In the genomic region with DNA sequence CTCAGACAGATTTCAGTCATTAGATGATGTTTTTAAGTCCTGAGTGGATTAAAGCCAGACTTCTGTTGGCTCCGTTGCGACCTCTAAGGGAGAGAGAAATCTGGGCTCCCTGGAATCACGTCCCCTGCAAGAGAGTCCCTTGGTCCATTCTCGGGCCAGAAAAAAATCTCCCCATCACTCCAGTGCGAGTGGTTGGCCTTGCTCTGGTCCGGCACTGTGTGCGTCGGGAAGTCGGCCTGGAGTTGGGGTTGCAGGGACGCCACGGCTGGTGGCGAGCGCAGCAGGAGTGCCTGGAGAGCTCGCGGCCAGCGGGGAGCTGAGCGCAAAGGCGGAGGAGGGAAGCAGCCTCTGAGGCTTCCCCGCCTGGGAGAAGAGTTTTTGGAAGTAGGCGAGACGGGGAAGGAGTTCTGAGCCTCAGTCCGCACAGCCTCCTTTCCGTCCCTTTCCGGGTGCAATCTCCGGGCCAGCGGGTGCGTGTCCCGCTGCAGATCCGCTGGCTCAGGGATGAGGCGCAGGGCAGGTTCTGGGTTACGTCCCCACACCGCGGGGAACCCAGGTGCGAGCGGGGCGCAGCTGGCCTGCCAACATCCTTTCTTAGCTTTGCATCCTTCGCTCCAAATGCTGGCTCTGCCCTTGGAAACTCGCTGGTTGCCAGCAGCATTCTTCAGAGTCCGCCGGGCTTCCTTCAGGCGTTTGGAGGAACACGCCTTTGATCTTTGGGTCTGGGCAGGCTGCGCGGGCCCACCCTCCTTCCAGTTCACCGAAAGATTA, we compare ENCODE assay signal across 11 cellular contexts. TPM values are rescaled to one million over a fixed set of nuclear protein-coding genes. Genes with fewer than 3 reads are reported as not detected.
A peak's percentile ranks its signal among the peaks of the same experiment; 100 is the strongest.
DNase-seq lines count a peak whose midpoint lies in the region; ATAC-seq and TF ChIP-seq lines count a peak whose summit lies in the region.
"Had no signal": no experiment of that assay in that cellular context is flagged by ENCODE, and none has a peak within 500 bp of the region (broad histone marks: within the 10 kb centered on the region; RNA-seq: fewer than 3 reads in every experiment).

No MANE protein-coding gene starts in this region.

- H2BK120ac ChIP-seq in neuronal stem cell (ENCODE audit: low read depth, low read length), result no peak overlapping the region

- ATAC-seq in GM18498 (IDR thresholded peaks at IDR 0.05; ENCODE audit: unreplicated experiment) (no peak), HG02970 (IDR thresholded peaks at IDR 0.05; ENCODE audit: low FRiP score, unreplicated experiment) (no peak), HG03159 (IDR thresholded peaks at IDR 0.05; ENCODE audit: unreplicated experiment) (no peak)

- H3K9me3 ChIP-seq in NT2/D1 (ENCODE audit: insufficient read depth, low read length), result no peaks in the 10 kb centered on the region
- no peaks in the 10 kb centered on the region for H3K9me3 ChIP-seq in cardiac muscle cell (ENCODE audit: low read depth)
- H3K9me3 ChIP-seq in neuronal stem cell (replicated peaks in 1 of 2; ENCODE audit: control insufficient read depth in 2 of 2, insufficient read depth in 1 of 2, low read depth in 1 of 2, low read length in 2 of 2), result no peaks in the 10 kb centered on the region

- H3K18ac ChIP-seq in neuronal stem cell (ENCODE audit: low read length), result no peak overlapping the region

- peak overlapping the region; percentile 69 for H3K4me2 ChIP-seq in neuronal stem cell (ENCODE audit: insufficient read depth, low read length, poor library complexity, severe bottlenecking)

- H3K9ac ChIP-seq in NT2/D1 (ENCODE audit: insufficient read length, low read depth) (peak overlapping the region; percentile 56), neuronal stem cell (ENCODE audit: low read depth, low read length, poor library complexity) (peak overlapping the region; percentile 14)

- TF ChIP-seq CTCF in AG04449 (IDR thresholded peaks at IDR 0.05; ENCODE audit: insufficient read depth, low read length, missing control alignments), result no peak
- peak; percentile 34 for TF ChIP-seq CTCF in cardiac muscle cell (IDR thresholded peaks at IDR 0.05; ENCODE audit: low read depth, low read length)

- POLR2A ChIA-PET in AG04449 (lab: Yijun Ruan, JAX), result interaction anchor here (0.7 to 1.0 kb wide), 2 partner anchors 225 to 326 kb away, joined by 3 read pairs; no protein-coding TSS in a partner anchor

- no peak overlapping the region for H2BK15ac ChIP-seq in neuronal stem cell (ENCODE audit: low read length)

- no peak overlapping the region for H2BK12ac ChIP-seq in neuronal stem cell (ENCODE audit: low read length)

- no CpG with 5 or more reads among the region's 45 CpGs for WGBS in neuronal stem cell (ENCODE audit: extremely low coverage in 2 of 2, insufficient read length in 2 of 2, insufficient replicate concordance in 1 of 2), 2 donors

- H3K27ac ChIP-seq in cardiac muscle cell, result no peak overlapping the region
- no peak overlapping the region for H3K27ac ChIP-seq in neuronal stem cell (replicated peaks; ENCODE audit: low read length)

- H3K4me1 ChIP-seq in NT2/D1 (ENCODE audit: insufficient read depth, insufficient read length), result no peaks in the 10 kb centered on the region
- H3K4me1 ChIP-seq in cardiac muscle cell (ENCODE audit: low read depth), result peaks cover 11% of the 10 kb centered on the region
- H3K4me1 ChIP-seq in neuronal stem cell (ENCODE audit: control insufficient read depth in 2 of 2, insufficient read depth in 1 of 2, low read depth in 1 of 2, low read length in 2 of 2), result peaks cover 4 to 7% of the 10 kb centered on the region in 2 donors

- no peaks in the 10 kb centered on the region for H3K79me1 ChIP-seq in neuronal stem cell (ENCODE audit: low read depth, low read length)

- no peak overlapping the region for H2AK5ac ChIP-seq in neuronal stem cell (ENCODE audit: low read depth, low read length)

- H4K8ac ChIP-seq in neuronal stem cell (ENCODE audit: low read depth, low read length), result no peak overlapping the region

- H3K27me3 ChIP-seq in NT2/D1 (ENCODE audit: insufficient read depth, insufficient read length) (peaks cover 75% of the 10 kb centered on the region), cardiac muscle cell (peaks cover 83% of the 10 kb centered on the region), neuronal stem cell (ENCODE audit: control insufficient read depth in 3 of 3, insufficient read depth in 3 of 3, low read depth in 1 of 3, low read length in 3 of 3) (peaks cover 29 to 89% (median 59%) of the 10 kb centered on the region in 3 experiments)

- H3K14ac ChIP-seq in neuronal stem cell (ENCODE audit: low read length), result peak overlapping the region; percentile 33

- no peak overlapping the region for H4K91ac ChIP-seq in neuronal stem cell (ENCODE audit: low read depth, low read length, poor library complexity)

- no peak overlapping the region for H2BK5ac ChIP-seq in neuronal stem cell (ENCODE audit: low read length)

- no peak overlapping the region for H3K4ac ChIP-seq in neuronal stem cell (ENCODE audit: low read length)

- H3K4me3 ChIP-seq in AG04449 (ENCODE audit: low read depth, low read length) (peak overlapping the region; percentile 37), NT2/D1 (ENCODE audit: insufficient read length, low read depth) (peak overlapping the region; percentile 42), cardiac muscle cell (peak overlapping the region; percentile 10), neuronal stem cell (ENCODE audit: low read length in 2 of 2) (peak overlapping the region in 1 of 2 donors; percentile 61)
- H3K4me3 ChIP-seq: lung had no signal

- CTCF ChIA-PET in AG04449 (lab: Yijun Ruan, JAX), result interaction anchor here (0.7 to 6.3 kb wide), 6 partner anchors 8 to 327 kb away, joined by 3 to 39 read pairs (median 7); no protein-coding TSS in a partner anchor

- DNase-seq in AG04449 (ENCODE audit: low read depth, low spot score), result no peak
- DNase-seq in NT2/D1 (ENCODE audit: low read depth, low spot score), result no peak
- peak; percentile 57 to 63 for DNase-seq in cardiac muscle cell (ENCODE audit: low read depth in 1 of 2, low spot score in 1 of 2)
- peak; percentile 27 for DNase-seq in neuronal stem cell (ENCODE audit: low spot score)
- no peak for DNase-seq in OCI-M2 (lab: John Stamatoyannopoulos, UW; ENCODE audit: unreplicated experiment)
- DNase-seq: COR-L47, NCI-H1105 treated with DMSO at 0.1 percent for 48 hours had no signal

- H3K23ac ChIP-seq in neuronal stem cell (ENCODE audit: low read depth, low read length, poor library complexity), result peak overlapping the region; percentile 45

- peak overlapping the region; percentile 65 for H2AFZ ChIP-seq in neuronal stem cell (ENCODE audit: low read length)

- H3K36me3 ChIP-seq in NT2/D1 (ENCODE audit: insufficient read depth, insufficient read length, low read length) (no peaks in the 10 kb centered on the region), cardiac muscle cell (no peaks in the 10 kb centered on the region), neuronal stem cell (replicated peaks in 1 of 2; ENCODE audit: control insufficient read depth in 2 of 2, insufficient read depth in 2 of 2, low read length in 2 of 2) (no peaks in the 10 kb centered on the region)

RNA-seq across cellular contexts. Expression of a gene that starts 6.8 kb away (rescaled TPM):
- total RNA-seq in cardiac muscle cell, result 3.7 and 4.9 TPM in 2 replicates
- polyA plus RNA-seq in cardiac muscle cell, result 1.8 and 4.0 TPM in 2 replicates
- 0.14 TPM for polyA plus RNA-seq in neuronal stem cell (2013, experiment 1 of 2)
- polyA plus RNA-seq in neuronal stem cell (2013, experiment 2 of 2), result 0.22 TPM

RNA-seq across cellular contexts. Expression of a gene that starts 57.3 kb away (rescaled TPM):
- total RNA-seq in cardiac muscle cell, result 11.5 and 14.7 TPM in 2 replicates
- 32.1 and 43.8 TPM in 2 replicates for polyA plus RNA-seq in cardiac muscle cell
- polyA plus RNA-seq in neuronal stem cell (2013, experiment 1 of 2), result 99.0 TPM
- polyA plus RNA-seq in neuronal stem cell (2013, experiment 2 of 2), result 103 TPM

Comparison
In these comparisons a context has a peak if more than half of its experiments do, and no peak if none do; other contexts are left out.
1. DNase-seq: peak in cardiac muscle cell (2 of 2) and neuronal stem cell (single experiment); none in AG04449 (single experiment), NT2/D1 (single experiment) and OCI-M2 (single experiment).